9 cellular contexts compared by ENCODE assay signal in genomic region chr4:40228497-40229365, GRCh38. TPM values are rescaled to one million over a fixed set of nuclear protein-coding genes. Genes with fewer than 3 reads are reported as not detected.
DNase-seq lines count a peak whose midpoint lies in the region; ATAC-seq, FAIRE-seq and TF ChIP-seq lines count a peak whose summit lies in the region.
"Had no signal": no experiment of that assay in that cellular context is flagged by ENCODE, and none has a peak within 500 bp of the region (broad histone marks: within the 10 kb centered on the region; RNA-seq: fewer than 3 reads in every experiment).

No MANE protein-coding gene starts in this region.

- H3K4me3 ChIP-seq in CD8-positive, alpha-beta T cell (ENCODE audit: low read depth, low read length) = peak overlapping the region; percentile 25
- no peak overlapping the region for H3K4me3 ChIP-seq in cardiac fibroblast (replicated peaks in 1 of 2; ENCODE audit: low read depth in 2 of 2, low read length in 2 of 2)
- H3K4me3 ChIP-seq: thoracic aorta had no signal

- ATAC-seq in CD8-positive, alpha-beta T cell = no peak
- ATAC-seq in GM19372 (IDR thresholded peaks at IDR 0.05; ENCODE audit: low read depth, unreplicated experiment) = peak; percentile 52
- peak; percentile 44 for ATAC-seq in HG03442 (IDR thresholded peaks at IDR 0.05; ENCODE audit: unreplicated experiment)
- ATAC-seq in sciatic nerve = no peak

- peaks cover 14% of the 10 kb centered on the region for H3K36me3 ChIP-seq in CD8-positive, alpha-beta T cell (ENCODE audit: insufficient read depth, low read length)
- H3K36me3 ChIP-seq: thoracic aorta had no signal

- H3K36me3 Mint-ChIP-seq in CD8-positive, alpha-beta T cell = peaks cover 81% of the 10 kb centered on the region
- H3K36me3 Mint-ChIP-seq in type B pancreatic cell = no peaks in the 10 kb centered on the region

- no peaks in the 10 kb centered on the region for H3K9me3 ChIP-seq in CD8-positive, alpha-beta T cell (ENCODE audit: low read length)
- H3K9me3 ChIP-seq: thoracic aorta had no signal

- H3K27me3 ChIP-seq in CD8-positive, alpha-beta T cell (ENCODE audit: insufficient read depth, low read length) = no peaks in the 10 kb centered on the region

- CTCF ChIA-PET in CD8-positive, alpha-beta T cell (lab: Charles Lee) = interaction anchor here (0.8 to 9.4 kb wide), 15 partner anchors 10 to 96 kb away, joined by 3 to 118 read pairs (median 5); no protein-coding TSS in a partner anchor

- no peaks in the 10 kb centered on the region for H3K9me3 Mint-ChIP-seq in CD8-positive, alpha-beta T cell
- H3K9me3 Mint-ChIP-seq in type B pancreatic cell = no peaks in the 10 kb centered on the region

- peak overlapping the region; percentile 29 for H3K27ac ChIP-seq in CD8-positive, alpha-beta T cell (ENCODE audit: low read depth, low read length)
- H3K27ac ChIP-seq: thoracic aorta had no signal

- peak in 1 of 7 experiments; percentile 43 for DNase-seq in CD8-positive, alpha-beta T cell
- peak in 1 of 2 donors; percentile 31 for DNase-seq in cardiac fibroblast (ENCODE audit: low read depth in 2 of 2)
- no peak for DNase-seq in type B pancreatic cell (ENCODE audit: extremely low spot score, unreplicated experiment)
- no peak for DNase-seq in superior temporal gyrus (ENCODE audit: extremely low spot score)
- DNase-seq in RCC 7860 (ENCODE audit: low spot score) = no peak
- DNase-seq in sciatic nerve (ENCODE audit: low spot score) = no peak

- no peak for FAIRE-seq in RCC 7860 (lab: Jason Lieb, UNC)

- peak overlapping the region; percentile 95 for H3K27ac Mint-ChIP-seq in CD8-positive, alpha-beta T cell
- H3K27ac Mint-ChIP-seq in type B pancreatic cell = no peak overlapping the region

- peak overlapping the region; percentile 82 for H3K4me3 Mint-ChIP-seq in CD8-positive, alpha-beta T cell
- no peak overlapping the region for H3K4me3 Mint-ChIP-seq in type B pancreatic cell

- peaks cover 95% of the 10 kb centered on the region for H3K4me1 ChIP-seq in CD8-positive, alpha-beta T cell (ENCODE audit: insufficient read depth, low read length)

- POLR2A ChIA-PET in CD8-positive, alpha-beta T cell (lab: Charles Lee) = interaction anchor here (1.0 to 17.1 kb wide), 10 partner anchors 9 to 89 kb away, joined by 3 to 210 read pairs (median 6); partner anchors contain the start of gene RHOH

- intact Hi-C loops in CD8-positive, alpha-beta T cell (cut with DNase I, micrococcal nuclease) = loop anchor here in 1 of 2 experiments (1.0 kb wide), 1 partner anchor 10 kb away; no protein-coding TSS in a partner anchor
- intact Hi-C loops in sciatic nerve (cut with DNase I) = no loop called here

- H3K27me3 Mint-ChIP-seq in CD8-positive, alpha-beta T cell (ENCODE audit: low read depth) = no peaks in the 10 kb centered on the region
- H3K27me3 Mint-ChIP-seq in type B pancreatic cell = no peaks in the 10 kb centered on the region

- H3K4me1 Mint-ChIP-seq in CD8-positive, alpha-beta T cell (ENCODE audit: low read depth) = peaks cover 94% of the 10 kb centered on the region
- H3K4me1 Mint-ChIP-seq in type B pancreatic cell (ENCODE audit: unreplicated experiment) = peaks cover 14% of the 10 kb centered on the region

- TF ChIP-seq CTCF in CD8-positive, alpha-beta T cell (IDR thresholded peaks at IDR 0.05) = peak; percentile 42
- TF ChIP-seq CTCF in cardiac fibroblast (IDR thresholded peaks at IDR 0.05; ENCODE audit: low read depth, low read length) (peak; percentile 40), type B pancreatic cell (conservative IDR thresholded peaks at IDR 0.05) (peak; percentile 60)

RNA-seq across cellular contexts. Expression of gene RHOH, which starts 31.9 kb away (rescaled TPM):
- 100 to 1,000 TPM; 533 to 539 TPM for total RNA-seq in CD8-positive, alpha-beta T cell
- total RNA-seq in type B pancreatic cell (ENCODE audit: low replicate concordance) (3.1 and 5.4 TPM in 2 replicates), sciatic nerve (2.5 TPM)

Comparison
In these comparisons a context has a peak if more than half of its experiments do, and no peak if none do; other contexts are left out.
1. ATAC-seq: peak in GM19372 (single experiment) and HG03442 (single experiment); none in CD8-positive, alpha-beta T cell (single experiment) and sciatic nerve (single experiment).
2. RNA of gene RHOH, which starts 31.9 kb away (total RNA-seq): 533 to 539 TPM in CD8-positive, alpha-beta T cell; 3.1 to 5.4 TPM in type B pancreatic cell and 2.5 TPM in sciatic nerve (single experiment); every median in the first group is over 10 times any median in the second.
3. Peak in every context shown above with its lines, with median percentiles within 50 percentile points of each other: CTCF ChIP-seq.